ENCODE assay signal across 8 cellular contexts in genomic region chr3:141370065-141370533, GRCh38. TPM values are rescaled to one million over a fixed set of nuclear protein-coding genes. Genes with fewer than 3 reads are reported as not detected.
DNase-seq lines count a peak whose midpoint lies in the region; ATAC-seq and TF ChIP-seq lines count a peak whose summit lies in the region.

No MANE protein-coding gene starts in this region.

- H3K27ac ChIP-seq in CD8-positive, alpha-beta T cell (ENCODE audit: low read depth, low read length): no peak overlapping the region
- peak overlapping the region; percentile 32 for H3K27ac ChIP-seq in stomach smooth muscle (ENCODE audit: low read length)

- no peaks in the 10 kb centered on the region for H3K9me3 ChIP-seq in CD8-positive, alpha-beta T cell (ENCODE audit: low read length)
- no peaks in the 10 kb centered on the region for H3K9me3 ChIP-seq in stomach smooth muscle (ENCODE audit: control insufficient read depth in 2 of 2, low read length in 2 of 2)

- peak; percentile 100 for ATAC-seq in CD8-positive, alpha-beta T cell
- ATAC-seq in HG03280 (IDR thresholded peaks at IDR 0.05; ENCODE audit: unreplicated experiment): peak; percentile 80
- peak; percentile 96 for ATAC-seq in activated CD8-positive, alpha-beta memory T cell treated with anti-CD3 and anti-CD28 coated beads, Interleukin-2, amount 10 ng/mL, durations not matched to agents 7 days and 5 days
- peak; percentile 99 for ATAC-seq in naive B cell (ENCODE audit: low read depth in 2 of 2)

- no peaks in the 10 kb centered on the region for H3K27me3 Mint-ChIP-seq in CD8-positive, alpha-beta T cell (ENCODE audit: low read depth)
- no peaks in the 10 kb centered on the region for H3K27me3 Mint-ChIP-seq in activated CD8-positive, alpha-beta memory T cell treated with anti-CD3 and anti-CD28 coated beads, Interleukin-2, amount 10 ng/mL, durations not matched to agents 7 days and 5 days
- no peaks in the 10 kb centered on the region for H3K27me3 Mint-ChIP-seq in naive B cell

- no peak overlapping the region for H3K4me3 ChIP-seq in CD8-positive, alpha-beta T cell (ENCODE audit: low read depth, low read length)
- no peak overlapping the region for H3K4me3 ChIP-seq in epithelial cell of esophagus (ENCODE audit: low read length)
- H3K4me3 ChIP-seq in stomach smooth muscle (ENCODE audit: low read length in 2 of 2): no peak overlapping the region

- no peak overlapping the region for H3K4me3 Mint-ChIP-seq in CD8-positive, alpha-beta T cell
- H3K4me3 Mint-ChIP-seq in activated CD8-positive, alpha-beta memory T cell treated with anti-CD3 and anti-CD28 coated beads, Interleukin-2, amount 10 ng/mL, durations not matched to agents 7 days and 5 days: no peak overlapping the region
- H3K4me3 Mint-ChIP-seq in naive B cell: no peak overlapping the region

- CTCF ChIA-PET in CD8-positive, alpha-beta T cell (lab: Charles Lee): interaction anchor here (0.7 to 7.7 kb wide), 21 partner anchors 9 to 188 kb away, joined by 3 to 67 read pairs (median 4); no protein-coding TSS in a partner anchor
- CTCF ChIA-PET in activated CD8-positive, alpha-beta memory T cell treated with anti-CD3 and anti-CD28 coated beads, Interleukin-2, amount 10 ng/mL, durations not matched to agents 7 days and 5 days (lab: Charles Lee): interaction anchor here (0.6 to 5.2 kb wide), 23 partner anchors 9 to 453 kb away, joined by 3 to 43 read pairs (median 5); no protein-coding TSS in a partner anchor

- H3K36me3 Mint-ChIP-seq in CD8-positive, alpha-beta T cell: no peaks in the 10 kb centered on the region
- no peaks in the 10 kb centered on the region for H3K36me3 Mint-ChIP-seq in activated CD8-positive, alpha-beta memory T cell treated with anti-CD3 and anti-CD28 coated beads, Interleukin-2, amount 10 ng/mL, durations not matched to agents 7 days and 5 days
- no peaks in the 10 kb centered on the region for H3K36me3 Mint-ChIP-seq in naive B cell

- POLR2A ChIA-PET in CD8-positive, alpha-beta T cell (lab: Charles Lee): interaction anchor here (0.8 to 1.4 kb wide), 4 partner anchors 10 to 82 kb away, joined by 3 to 4 read pairs (median 4); no protein-coding TSS in a partner anchor

- intact Hi-C loops in CD8-positive, alpha-beta T cell (cut with DNase I, micrococcal nuclease): loop anchor here (1.0 to 2.0 kb wide), 6 partner anchors 31 to 191 kb away; no protein-coding TSS in a partner anchor

- H3K4me1 ChIP-seq in CD8-positive, alpha-beta T cell (ENCODE audit: insufficient read depth, low read length): no peaks in the 10 kb centered on the region
- H3K4me1 ChIP-seq in stomach smooth muscle (ENCODE audit: control insufficient read depth, insufficient read depth, low read length): peaks cover 29% of the 10 kb centered on the region

- no peaks in the 10 kb centered on the region for H3K36me3 ChIP-seq in CD8-positive, alpha-beta T cell (ENCODE audit: insufficient read depth, low read length)
- H3K36me3 ChIP-seq in stomach smooth muscle (ENCODE audit: control insufficient read depth in 2 of 2, insufficient read depth in 2 of 2, low read length in 2 of 2): no peaks in the 10 kb centered on the region

- H3K4me1 Mint-ChIP-seq in CD8-positive, alpha-beta T cell (ENCODE audit: low read depth): peaks cover 9% of the 10 kb centered on the region
- H3K4me1 Mint-ChIP-seq in activated CD8-positive, alpha-beta memory T cell treated with anti-CD3 and anti-CD28 coated beads, Interleukin-2, amount 10 ng/mL, durations not matched to agents 7 days and 5 days: peaks cover 61% of the 10 kb centered on the region
- peaks cover 0 to 11% (median 7%) of the 10 kb centered on the region in 3 donors for H3K4me1 Mint-ChIP-seq in naive B cell

- peak; percentile 15 to 76 (median 47) for DNase-seq in CD8-positive, alpha-beta T cell
- DNase-seq in NCI-H82 (lab: John Stamatoyannopoulos, UW): peak; percentile 96
- DNase-seq in activated CD8-positive, alpha-beta memory T cell treated with anti-CD3 and anti-CD28 coated beads, Interleukin-2, amount 10 ng/mL, durations not matched to agents 7 days and 5 days: peak; percentile 85
- DNase-seq in epithelial cell of esophagus (ENCODE audit: low read depth): peak; percentile 82
- peak; percentile 82 for DNase-seq in naive B cell

- no peak overlapping the region for H3K27ac Mint-ChIP-seq in CD8-positive, alpha-beta T cell
- H3K27ac Mint-ChIP-seq in activated CD8-positive, alpha-beta memory T cell treated with anti-CD3 and anti-CD28 coated beads, Interleukin-2, amount 10 ng/mL, durations not matched to agents 7 days and 5 days: peak overlapping the region; percentile 52
- peak overlapping the region in 3 of 6 donors; percentile 3 to 70 (median 36) for H3K27ac Mint-ChIP-seq in naive B cell

- no peak overlapping the region for H3K9ac ChIP-seq in stomach smooth muscle (ENCODE audit: low read length in 2 of 2)

- no peaks in the 10 kb centered on the region for H3K27me3 ChIP-seq in CD8-positive, alpha-beta T cell (ENCODE audit: insufficient read depth, low read length)
- H3K27me3 ChIP-seq in stomach smooth muscle (ENCODE audit: control insufficient read depth in 1 of 2, insufficient read depth in 2 of 2, low read length in 2 of 2): no peaks in the 10 kb centered on the region

- no peaks in the 10 kb centered on the region for H3K9me3 Mint-ChIP-seq in CD8-positive, alpha-beta T cell
- H3K9me3 Mint-ChIP-seq in activated CD8-positive, alpha-beta memory T cell treated with anti-CD3 and anti-CD28 coated beads, Interleukin-2, amount 10 ng/mL, durations not matched to agents 7 days and 5 days (ENCODE audit: low read depth): no peaks in the 10 kb centered on the region
- H3K9me3 Mint-ChIP-seq in naive B cell: peaks cover 0 to 2% (median 0%) of the 10 kb centered on the region in 7 donors

- peak; percentile 49 for TF ChIP-seq POLR2A in GM19099 (IDR thresholded peaks at IDR 0.05; ENCODE audit: extremely low read depth, insufficient read length, low read depth)

- peak; percentile 62 for TF ChIP-seq CTCF in CD8-positive, alpha-beta T cell (IDR thresholded peaks at IDR 0.05)
- peak; percentile 7 for TF ChIP-seq CTCF in epithelial cell of esophagus (IDR thresholded peaks at IDR 0.05; ENCODE audit: insufficient read depth, low read depth, low read length, missing control alignments)

RNA-seq across cellular contexts. Expression of gene ZBTB38, which starts 1.8 kb away (rescaled TPM):
- 10 to 100 TPM; 22.7 to 24.3 TPM for total RNA-seq in CD8-positive, alpha-beta T cell
- 10 to 100 TPM; 42.5 to 49.4 TPM for total RNA-seq in activated CD8-positive, alpha-beta memory T cell treated with anti-CD3 and anti-CD28 coated beads, Interleukin-2, amount 10 ng/mL, durations not matched to agents 7 days and 5 days
- polyA plus RNA-seq in naive B cell (ENCODE audit: low read depth in 6 of 6): 10 to 100 TPM; 15.9 to 48.1 (median 35.4) TPM
